Comparison of ENCODE assay signal across 8 cellular contexts in the genomic region with DNA sequence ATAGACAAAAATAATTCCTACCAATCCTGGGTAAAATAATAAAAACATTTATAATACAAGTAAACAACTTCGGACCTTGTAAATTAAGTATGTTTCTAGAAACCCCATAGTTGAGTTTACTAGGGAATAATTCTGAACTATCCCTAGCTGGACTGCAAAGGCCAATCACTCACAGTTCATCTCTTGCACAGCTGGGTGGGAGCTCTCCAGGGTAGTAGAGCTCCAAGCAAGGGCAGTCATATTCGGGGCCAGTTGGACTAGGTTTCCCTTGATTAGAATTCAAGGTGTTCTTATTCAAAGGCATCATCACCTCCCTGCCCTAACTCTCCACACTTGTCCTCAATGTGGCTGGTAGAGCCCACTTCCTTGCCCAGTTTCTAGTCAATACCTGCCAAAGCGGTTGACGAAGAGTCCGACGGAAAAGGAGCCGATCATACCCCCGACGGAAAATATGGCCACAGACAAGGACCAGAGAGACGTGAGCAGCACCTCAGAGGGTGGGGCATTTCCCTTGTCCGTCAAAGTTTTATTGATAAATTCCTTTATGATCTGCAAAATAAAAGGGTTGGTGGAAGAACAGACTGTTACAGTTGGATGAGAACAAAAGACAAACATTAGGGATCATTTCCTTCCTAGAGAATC. TPM values are rescaled to one million over a fixed set of nuclear protein-coding genes. Genes with fewer than 3 reads are reported as not detected.
A peak's percentile ranks its signal among the peaks of the same experiment; 100 is the strongest.
DNase-seq lines count a peak whose midpoint lies in the region; ATAC-seq, FAIRE-seq and TF ChIP-seq lines count a peak whose summit lies in the region.
"Not testable (repeated sequence)": the region's sequence is repeated elsewhere in the genome, so short reads cannot be mapped to it uniquely, and the experiment has no call there.

No MANE protein-coding gene starts in this region.

- H3F3A ChIP-seq in smooth muscle cell (ENCODE audit: low read depth), result not testable (repeated sequence)

- peak overlapping the region; percentile 93; the same call in 1 of the 2 replicates for H3K4me3 ChIP-seq in AG04450 (ENCODE audit: low read depth, low read length)
- peak overlapping the region; percentile 100 for H3K4me3 ChIP-seq in HUES64 (ENCODE audit: low read length)
- peak overlapping the region in 1 of 4 experiments; percentile 27; a peak in 1 of 8 replicates for H3K4me3 ChIP-seq in H1 (ENCODE audit: extremely low read depth in 1 of 4, insufficient read depth in 2 of 4, low read depth in 3 of 4, low read length in 4 of 4)
- peak overlapping the region; percentile 6 for H3K4me3 ChIP-seq in iPS-15b (ENCODE audit: low read depth, low read length)
- H3K4me3 ChIP-seq in naive thymus-derived CD4-positive, alpha-beta T cell (ENCODE audit: low read length), result not testable (repeated sequence)
- H3K4me3 ChIP-seq in smooth muscle cell, result peak overlapping the region; percentile 80

- peaks cover 0 to 27% (median 20%) of the 10 kb centered on the region in 5 donors for H3K36me3 Mint-ChIP-seq in naive thymus-derived CD4-positive, alpha-beta T cell

- not testable (repeated sequence) for H3K27ac ChIP-seq in AG04450 (ENCODE audit: low read depth, low read length); H1 (ENCODE audit: low read depth, low read length)
- H3K27ac ChIP-seq in HUES64 (ENCODE audit: low read depth, low read length) (peak overlapping the region; percentile 39), smooth muscle cell (ENCODE audit: low read depth) (peak overlapping the region; percentile 8)
- H3K27ac ChIP-seq in naive thymus-derived CD4-positive, alpha-beta T cell (ENCODE audit: low read depth, low read length), result peak overlapping the region; percentile 84

- DNase-seq in AG04450 (ENCODE audit: low read depth, low spot score); H1 (ENCODE audit: low read depth in 1 of 2, low spot score in 2 of 2); naive thymus-derived CD4-positive, alpha-beta T cell; smooth muscle cell (lab: John Stamatoyannopoulos, UW; ENCODE audit: unreplicated experiment): not testable (repeated sequence)
- peak; percentile 64 for DNase-seq in activated effector memory CD4-positive, alpha-beta T cell treated with anti-CD3 and anti-CD28 coated beads, Interleukin-2, amount 50 U/mL, for 16 hours

- not testable (repeated sequence) for H4K5ac ChIP-seq in H1 (ENCODE audit: insufficient read length, low read depth, low read length)

- H3K79me1 ChIP-seq in H1 (ENCODE audit: low read depth, low read length), result not testable (repeated sequence)

- not testable (repeated sequence) for H2BK5ac ChIP-seq in H1 (ENCODE audit: low read depth, low read length)

- H3K27me3 ChIP-seq in AG04450 (ENCODE audit: control insufficient read depth, insufficient read depth, low read length); HUES64 (ENCODE audit: insufficient read depth, low read length); H1 (replicated peaks in 1 of 4; ENCODE audit: control insufficient read depth in 3 of 4, extremely low read depth in 1 of 4, insufficient read depth in 3 of 4, low read length in 3 of 4); iPS-15b (ENCODE audit: control insufficient read depth, insufficient read depth, low read length); naive thymus-derived CD4-positive, alpha-beta T cell (ENCODE audit: control insufficient read depth in 2 of 2, insufficient read depth in 2 of 2, low read length in 2 of 2); smooth muscle cell (ENCODE audit: low read depth): not testable (repeated sequence)

- not testable (repeated sequence) for H2BK120ac ChIP-seq in H1 (replicated peaks; ENCODE audit: low read depth, low read length)

- H3K23me2 ChIP-seq in H1 (ENCODE audit: low read depth, low read length), result not testable (repeated sequence)

- 83% methylated on average over 11 of the region's 11 CpGs for WGBS in HUES64
- WGBS in H1 (ENCODE audit: extremely low coverage in 1 of 2, insufficient coverage in 1 of 2, insufficient read length in 1 of 2, insufficient replicate concordance in 2 of 2, low coverage in 1 of 2, low lambda C conversion rate in 2 of 2, missing lambda C conversion rate in 1 of 2), 2 experiments, result 89% methylated on average over 11 of the region's 11 CpGs; no CpG with 5 or more reads in 1 of the 2 experiments
- 74% methylated on average over 11 of the region's 11 CpGs for WGBS in smooth muscle cell (ENCODE audit: low lambda C conversion rate)

- not testable (repeated sequence) for FAIRE-seq in H1 (lab: Jason Lieb, UNC)

- peaks cover 24 to 36% (median 32%) of the 10 kb centered on the region in 7 donors for H3K4me1 Mint-ChIP-seq in naive thymus-derived CD4-positive, alpha-beta T cell

- not testable (repeated sequence) for H3K27me3 Mint-ChIP-seq in naive thymus-derived CD4-positive, alpha-beta T cell

- POLR2A ChIA-PET in AG04450 (lab: Yijun Ruan, JAX), result interaction anchor here (0.5 to 4.1 kb wide), 10 partner anchors 10 to 144 kb away, joined by 3 to 107 read pairs (median 4); no protein-coding TSS in a partner anchor
- POLR2A ChIA-PET in H1 (lab: Charles Lee; ENCODE audit: partially characterized antibody), result interaction anchor here (0.5 to 13.5 kb wide), 13 partner anchors 10 to 145 kb away, joined by 3 to 300 read pairs (median 4); partner anchors contain the start of gene SLC2A14
- POLR2A ChIA-PET in naive thymus-derived CD4-positive, alpha-beta T cell (lab: Charles Lee), result interaction anchor here (0.7 to 10.7 kb wide), 16 partner anchors 29 to 743 kb away, joined by 3 to 267 read pairs (median 4); partner anchors contain the start of gene PEX5

- not testable (repeated sequence) for H3K23ac ChIP-seq in H1 (ENCODE audit: insufficient read length)

- not testable (repeated sequence) for H3K4me3 Mint-ChIP-seq in naive thymus-derived CD4-positive, alpha-beta T cell

- not testable (repeated sequence) for H2AK5ac ChIP-seq in H1 (ENCODE audit: low read depth, low read length)

- not testable (repeated sequence) for TF ChIP-seq RAD21 in H1 (IDR thresholded peaks at IDR 0.05 in 1 of 2, conservative IDR thresholded peaks at IDR 0.05 in 1 of 2; ENCODE audit: low read depth in 2 of 2, low read length in 2 of 2)

- not testable (repeated sequence) for TF ChIP-seq EP300 in H1 (IDR thresholded peaks at IDR 0.05; ENCODE audit: borderline replicate concordance in 1 of 2, low read depth in 2 of 2, low read length in 2 of 2)

- not testable (repeated sequence) for TF ChIP-seq POLR2A in H1 (IDR thresholded peaks at IDR 0.05; ENCODE audit: control extremely low read depth in 1 of 2, low read depth in 2 of 2, low read length in 2 of 2)

- not testable (repeated sequence) for H3K18ac ChIP-seq in H1 (ENCODE audit: extremely low read depth, low read length)

- not testable (repeated sequence) for H2BK15ac ChIP-seq in H1 (ENCODE audit: low read length)

- H4K8ac ChIP-seq in H1 (ENCODE audit: extremely low read depth, insufficient read depth, low read length), result not testable (repeated sequence)

- not testable (repeated sequence) for H4K20me1 ChIP-seq in H1 (replicated peaks in 1 of 2; ENCODE audit: control insufficient read depth in 1 of 2, insufficient read depth in 2 of 2, low read length in 2 of 2)
- peaks cover 81% of the 10 kb centered on the region for H4K20me1 ChIP-seq in smooth muscle cell (ENCODE audit: low read depth)

- intact Hi-C loops in naive thymus-derived CD4-positive, alpha-beta T cell (cut with micrococcal nuclease), result loop anchor here (1.0 to 2.0 kb wide), 8 partner anchors 63 to 150 kb away; partner anchors contain the start of gene NECAP1 (in 1 of the 2)

- H3K56ac ChIP-seq in H1 (replicated peaks; ENCODE audit: insufficient read length, low read depth, low read length), result not testable (repeated sequence)

- H3K9me3 Mint-ChIP-seq in naive thymus-derived CD4-positive, alpha-beta T cell, result peaks cover 0 to 13% (median 0%) of the 10 kb centered on the region in 11 donors

- not testable (repeated sequence) for H2BK12ac ChIP-seq in H1 (ENCODE audit: low read depth, low read length)

- H3K4ac ChIP-seq in H1 (replicated peaks; ENCODE audit: insufficient read length, low read depth, low read length), result not testable (repeated sequence)

- not testable (repeated sequence) for H4K91ac ChIP-seq in H1 (replicated peaks; ENCODE audit: insufficient read length, low read length)

- ATAC-seq in naive thymus-derived CD4-positive, alpha-beta T cell, result not testable (repeated sequence)

- peaks cover 19 to 55% of the 10 kb centered on the region in 2 experiments for H3K79me2 ChIP-seq in H1 (ENCODE audit: control insufficient read depth in 1 of 2, insufficient read depth in 2 of 2, low read length in 2 of 2)
- peaks cover 50% of the 10 kb centered on the region for H3K79me2 ChIP-seq in smooth muscle cell (ENCODE audit: low read depth)

- peak overlapping the region; percentile 0 to 33; a peak in 2 of 4 replicates for H3K4me2 ChIP-seq in H1 (ENCODE audit: insufficient read depth in 1 of 2, low read depth in 2 of 2, low read length in 2 of 2)
- peak overlapping the region; percentile 93 for H3K4me2 ChIP-seq in smooth muscle cell

- H3K4me1 ChIP-seq in HUES64 (ENCODE audit: insufficient read depth, low read length), result peaks cover 16% of the 10 kb centered on the region; the same call in 1 of the 2 replicates
- not testable (repeated sequence) for H3K4me1 ChIP-seq in H1 (replicated peaks in 1 of 4; ENCODE audit: control insufficient read depth in 3 of 4, insufficient read depth in 4 of 4, low read length in 3 of 4); iPS-15b (ENCODE audit: control insufficient read depth, insufficient read depth, low read length); smooth muscle cell (ENCODE audit: low read depth)
- H3K4me1 ChIP-seq in naive thymus-derived CD4-positive, alpha-beta T cell (ENCODE audit: control insufficient read depth in 2 of 2, insufficient read depth in 2 of 2, low read length in 2 of 2), result peaks cover 15 to 33% of the 10 kb centered on the region in 2 donors

- H3K36me3 ChIP-seq in HUES64 (ENCODE audit: insufficient read depth, low read length) (peaks cover 73% of the 10 kb centered on the region), H1 (ENCODE audit: control insufficient read depth in 2 of 4, insufficient read depth in 4 of 4, low read length in 3 of 4) (peaks cover 27 to 60% (median 46%) of the 10 kb centered on the region in 4 experiments), iPS-15b (ENCODE audit: control insufficient read depth, insufficient read depth, low read length) (peaks cover 38% of the 10 kb centered on the region)
- peaks cover 34 to 63% (median 48%) of the 10 kb centered on the region in 3 experiments for H3K36me3 ChIP-seq in naive thymus-derived CD4-positive, alpha-beta T cell (ENCODE audit: control insufficient read depth in 2 of 3, insufficient read depth in 3 of 3, low read length in 3 of 3)
- H3K36me3 ChIP-seq in smooth muscle cell (ENCODE audit: low read depth), result not testable (repeated sequence)

- H3K27ac Mint-ChIP-seq in naive thymus-derived CD4-positive, alpha-beta T cell, result not testable (repeated sequence)

- not testable (repeated sequence) for H3K14ac ChIP-seq in H1 (ENCODE audit: insufficient read length)

- H2AFZ ChIP-seq in H1 (ENCODE audit: low read length); smooth muscle cell (ENCODE audit: low read depth): not testable (repeated sequence)

- not testable (repeated sequence) for H3K9ac ChIP-seq in HUES64 (ENCODE audit: low read depth, low read length); H1 (replicated peaks in 1 of 4; ENCODE audit: extremely low read depth in 1 of 4, low read depth in 3 of 4, low read length in 3 of 4); iPS-15b (ENCODE audit: low read depth, low read length); smooth muscle cell (ENCODE audit: low read depth)

- CTCF ChIA-PET in AG04450 (lab: Charles Lee), result interaction anchor here (0.5 to 4.8 kb wide), 53 partner anchors 9 to 254 kb away, joined by 3 to 64 read pairs (median 6); partner anchors contain the start of genes C3AR1 and FOXJ2
- CTCF ChIA-PET in H1 (lab: Charles Lee; ENCODE audit: partially characterized antibody), result interaction anchor here (0.6 to 8.1 kb wide), 44 partner anchors 10 to 1128 kb away, joined by 3 to 73 read pairs (median 5); no protein-coding TSS in a partner anchor
- CTCF ChIA-PET in naive thymus-derived CD4-positive, alpha-beta T cell (lab: Charles Lee), result interaction anchor here (0.5 to 7.1 kb wide), 21 partner anchors 26 to 173 kb away, joined by 3 to 96 read pairs (median 5); no protein-coding TSS in a partner anchor

- not testable (repeated sequence) for H3K9me3 ChIP-seq in AG04450 (ENCODE audit: control insufficient read depth, insufficient read depth, low read length); HUES64 (ENCODE audit: insufficient read depth, low read depth, low read length); H1 (ENCODE audit: insufficient read depth in 2 of 2, low read depth in 1 of 2, low read length in 1 of 2); iPS-15b (ENCODE audit: control insufficient read depth, insufficient read depth, low read length); naive thymus-derived CD4-positive, alpha-beta T cell (ENCODE audit: control insufficient read depth in 2 of 3, low read length in 3 of 3); smooth muscle cell (replicated peaks; ENCODE audit: low read depth)

- H2BK20ac ChIP-seq in H1 (ENCODE audit: low read length), result not testable (repeated sequence)

- not testable (repeated sequence) for TF ChIP-seq CTCF in AG04450 (IDR thresholded peaks at IDR 0.05; ENCODE audit: low read depth, low read length); H1 (IDR thresholded peaks at IDR 0.05; ENCODE audit: control extremely low read depth in 1 of 3, insufficient read depth in 1 of 3, low read depth in 1 of 3, low read length in 3 of 3); smooth muscle cell (IDR thresholded peaks at IDR 0.05; ENCODE audit: borderline replicate concordance, insufficient read depth, poor library complexity, severe bottlenecking)
- TF ChIP-seq CTCF in GM12872 (IDR thresholded peaks at IDR 0.05; ENCODE audit: insufficient read depth, low read depth, low read length), result 0 out of 3 replicates have a peak, but pooled peaks have one; percentile 5

RNA-seq across cellular contexts. Expression of gene SLC2A3, which starts 3.3 kb away (rescaled TPM):
- polyA plus RNA-seq in AG04450 (2011; rRNA removed) (57.7 and 58.5 TPM in 2 replicates), H1 (2011; rRNA removed) (323 and 417 TPM in 2 replicates), smooth muscle cell (211 and 466 TPM in 2 replicates)
- 79.7 and 120 TPM in 2 replicates for polyA minus RNA-seq in AG04450 (2011; rRNA and poly(A)+ RNA removed)
- 433 TPM for polyA plus RNA-seq in HUES64 (2013, experiment 1 of 2)
- 526 TPM for polyA plus RNA-seq in HUES64 (2013, experiment 2 of 2)
- 664 and 688 TPM in 2 replicates for total RNA-seq in H1 (2021; fragmentation: NEBNext Ultra II Directional; extraction: Animal tissue kit (Norgen Biotek cat#: 25700))
- 357 TPM for polyA plus RNA-seq in H1 (2011; cell fraction: cytosol; rRNA removed)
- polyA plus RNA-seq in H1 (2011; cell fraction: nucleus; rRNA removed), result 233 TPM
- polyA plus RNA-seq in H1 (2012, experiment 1 of 2), result 327 to 809 TPM (median 365 TPM) in 4 replicates
- 290 TPM for polyA plus RNA-seq in H1 (2012, experiment 2 of 2)
- polyA plus RNA-seq in H1 (2013, experiment 1 of 2), result 1,112 TPM
- 1,127 TPM for polyA plus RNA-seq in H1 (2013, experiment 2 of 2)
- polyA minus RNA-seq in H1 (2011; rRNA and poly(A)+ RNA removed), result 579 and 805 TPM in 2 replicates
- 243 TPM for polyA minus RNA-seq in H1 (2011; cell fraction: cytosol; rRNA and poly(A)+ RNA removed)
- 193 TPM for polyA minus RNA-seq in H1 (2011; cell fraction: nucleus; rRNA and poly(A)+ RNA removed)
- 100 to 1,000 TPM; 110 to 830 (median 488) TPM for total RNA-seq in naive thymus-derived CD4-positive, alpha-beta T cell
- polyA plus RNA-seq in naive thymus-derived CD4-positive, alpha-beta T cell, result 100 to 1,000 TPM in 1 of 2 donors, 10 to 100 TPM in 1; 61.9 to 126 TPM
- 938 and 998 TPM in 2 replicates for total RNA-seq in smooth muscle cell
